ENCODE assay signal across 10 cellular contexts in the genomic region with DNA sequence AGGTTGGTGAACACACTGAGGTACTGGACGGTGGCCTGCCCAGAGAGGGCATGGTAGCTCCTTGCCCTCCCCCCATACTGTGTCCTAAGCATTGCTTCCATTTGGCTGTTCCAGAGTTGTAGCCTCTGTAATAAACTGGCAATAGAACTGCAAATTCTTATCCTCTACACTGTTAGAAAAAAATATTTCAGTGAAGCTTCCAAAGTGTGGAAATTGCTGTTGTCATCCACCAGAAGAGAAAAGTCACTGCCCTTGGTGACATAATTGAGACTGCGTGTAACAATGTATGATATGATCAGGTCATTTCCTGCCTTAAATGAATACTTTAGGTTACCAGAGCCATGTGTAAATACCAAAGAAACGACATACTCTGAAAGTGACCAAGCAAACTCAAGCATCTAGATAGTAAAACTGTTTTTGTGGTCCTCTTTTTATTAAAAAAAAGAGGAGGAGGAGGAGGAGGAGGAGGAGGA.
A peak's percentile ranks its signal among the peaks of the same experiment; 100 is the strongest.
DNase-seq lines count a peak whose midpoint lies in the region; ATAC-seq lines count a peak whose summit lies in the region.
"Had no signal": no experiment of that assay in that cellular context is flagged by ENCODE, and none has a peak within 500 bp of the region (broad histone marks: within the 10 kb centered on the region; RNA-seq: fewer than 3 reads in every experiment).

No MANE protein-coding gene starts in this region.

- DNase-seq in GM03348 (ENCODE audit: low spot score) (peak; percentile 50), OCI-M1 (lab: John Stamatoyannopoulos, UW) (peak; percentile 84), dedifferentiated amniotic fluid mesenchymal stem cell (ENCODE audit: extremely low spot score) (peak; percentile 67), inferior parietal cortex (ENCODE audit: extremely low spot score) (no peak), DMS 273 (lab: John Stamatoyannopoulos, UW; ENCODE audit: unreplicated experiment) (no peak), NCI-H1092 (lab: John Stamatoyannopoulos, UW) (no peak), mesenteric fat pad (ENCODE audit: low spot score) (no peak)
- no peak for DNase-seq in natural killer cell treated with Interleukin-12 subunit alpha and Interleukin-12 subunit beta and Interleukin-15 and Interleukin-18, amount 100 ng/mL, for 72 hours (ENCODE audit: low spot score)
- DNase-seq: left colon, NCI-H1105 treated with DMSO at 0.1 percent for 48 hours had no signal

- peak overlapping the region; percentile 92 to 93 for H3K27ac Mint-ChIP-seq in natural killer cell treated with Interleukin-12 subunit alpha and Interleukin-12 subunit beta and Interleukin-15 and Interleukin-18, amount 100 ng/mL, for 72 hours

- peaks cover 5% of the 10 kb centered on the region for H3K36me3 Mint-ChIP-seq in natural killer cell treated with Interleukin-12 subunit alpha and Interleukin-12 subunit beta and Interleukin-15 and Interleukin-18, amount 100 ng/mL, for 72 hours

- H3K27me3 Mint-ChIP-seq in natural killer cell treated with Interleukin-12 subunit alpha and Interleukin-12 subunit beta and Interleukin-15 and Interleukin-18, amount 100 ng/mL, for 72 hours = no peaks in the 10 kb centered on the region

- peaks cover 8 to 16% of the 10 kb centered on the region in 2 donors for H3K4me1 Mint-ChIP-seq in natural killer cell treated with Interleukin-12 subunit alpha and Interleukin-12 subunit beta and Interleukin-15 and Interleukin-18, amount 100 ng/mL, for 72 hours (ENCODE audit: low read depth in 2 of 2)

- ATAC-seq in natural killer cell treated with Interleukin-12 subunit alpha and Interleukin-12 subunit beta and Interleukin-15 and Interleukin-18, amount 100 ng/mL, for 72 hours = peak; percentile 90 to 98
- ATAC-seq: left colon had no signal

- H3K4me3 Mint-ChIP-seq in natural killer cell treated with Interleukin-12 subunit alpha and Interleukin-12 subunit beta and Interleukin-15 and Interleukin-18, amount 100 ng/mL, for 72 hours = peak overlapping the region; percentile 70

- H3K9me3 Mint-ChIP-seq in natural killer cell treated with Interleukin-12 subunit alpha and Interleukin-12 subunit beta and Interleukin-15 and Interleukin-18, amount 100 ng/mL, for 72 hours = no peaks in the 10 kb centered on the region

Comparison
In these comparisons a context has a peak if more than half of its experiments do, and no peak if none do; other contexts are left out.
1. DNase-seq: peak in GM03348 (single experiment), OCI-M1 (single experiment) and dedifferentiated amniotic fluid mesenchymal stem cell (single experiment); none in natural killer cell treated with Interleukin-12 subunit alpha and Interleukin-12 subunit beta and Interleukin-15 and Interleukin-18, amount 100 ng/mL, for 72 hours (single experiment), inferior parietal cortex (single experiment), DMS 273 (single experiment), NCI-H1092 (single experiment) and mesenteric fat pad (single experiment).